ENCODE assay signal across 10 cellular contexts in the genomic region with DNA sequence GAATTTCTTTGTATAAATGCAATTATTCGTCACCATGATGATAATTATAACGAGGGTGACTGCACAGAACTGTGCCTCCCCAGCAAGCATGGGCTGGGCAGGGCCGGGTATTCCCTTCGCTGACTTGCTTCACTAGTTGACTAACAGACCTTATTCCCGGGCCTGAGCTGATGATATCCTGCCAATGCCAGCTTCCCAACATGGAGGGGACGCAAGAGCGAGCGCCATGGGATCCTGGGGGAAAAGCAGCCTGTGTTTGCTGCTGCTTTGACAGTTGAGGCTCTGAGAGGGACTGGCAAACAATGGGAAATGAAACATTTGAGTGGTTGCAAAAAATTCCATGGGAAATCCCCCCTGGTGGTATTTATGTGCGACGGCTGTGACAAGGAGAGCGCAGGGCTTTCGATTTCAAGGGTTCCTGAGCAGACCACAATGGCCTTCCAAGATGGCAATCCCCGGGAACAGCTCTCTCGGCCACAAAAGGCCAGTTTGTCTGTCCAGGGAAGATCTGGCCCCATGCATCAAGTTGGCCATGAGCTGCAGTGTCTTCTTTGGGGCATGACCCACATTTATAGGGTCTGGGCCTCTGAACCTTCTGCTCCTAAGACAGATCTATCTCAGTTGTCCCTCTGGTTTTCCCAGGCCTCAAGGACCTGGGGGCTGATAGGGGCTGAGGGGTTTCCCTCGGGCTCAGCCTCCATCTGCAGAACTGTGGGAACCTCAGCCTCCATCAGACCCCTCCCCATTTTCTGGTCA. TPM values are rescaled to one million over a fixed set of nuclear protein-coding genes. Genes with fewer than 3 reads are reported as not detected.
DNase-seq lines count a peak whose midpoint lies in the region; ATAC-seq lines count a peak whose summit lies in the region.
"Had no signal": no experiment of that assay in that cellular context is flagged by ENCODE, and none has a peak within 500 bp of the region (broad histone marks: within the 10 kb centered on the region; RNA-seq: fewer than 3 reads in every experiment).

No MANE protein-coding gene starts in this region.

- no peaks in the 10 kb centered on the region for H3K9me3 ChIP-seq in SJSA1 (replicated peaks)

- H3K27me3 ChIP-seq in SJSA1 (replicated peaks), result no peaks in the 10 kb centered on the region

- peak; percentile 10 to 28 for DNase-seq in activated CD4-positive, alpha-beta T cell treated with anti-CD3 and anti-CD28 coated beads, Interleukin-2, amount 50 U/mL, for 48 hours
- DNase-seq in activated CD4-positive, alpha-beta T cell treated with anti-CD3 and anti-CD28 coated beads, Interleukin-2, amount 50 U/mL, for 1 hour, result no peak
- peak; percentile 77 to 84 for DNase-seq in SJSA1 (ENCODE audit: low read depth in 1 of 2, low spot score in 2 of 2)
- peak; percentile 35 for DNase-seq in stimulated activated naive CD8-positive, alpha-beta T cell treated with anti-CD3 and anti-CD28 coated beads, Interleukin-15, Interleukin-2, amounts not matched to agents 100 U/mL and 50 U/mL, for 24 hours
- no peak for DNase-seq in NAMALWA (ENCODE audit: low spot score)
- no peak for DNase-seq in stimulated activated naive CD4-positive, alpha-beta T cell (lab: John Stamatoyannopoulos, UW)
- DNase-seq: effector memory CD4-positive, alpha-beta T cell; islet precursor cell had no signal

- H3K36me3 ChIP-seq in SJSA1, result no peaks in the 10 kb centered on the region

- peak overlapping the region; percentile 24 for H3K4me3 ChIP-seq in SJSA1

- ATAC-seq in HG02759 (IDR thresholded peaks at IDR 0.05; ENCODE audit: unreplicated experiment) (peak; percentile 44), HG03139 (IDR thresholded peaks at IDR 0.05; ENCODE audit: unreplicated experiment) (no peak)
- ATAC-seq in stimulated activated naive CD8-positive, alpha-beta T cell treated with anti-CD3 and anti-CD28 coated beads, Interleukin-15, Interleukin-2, amounts not matched to agents 100 U/mL and 50 U/mL, for 24 hours, result peak; percentile 42

- peak overlapping the region; percentile 95 for H3K27ac ChIP-seq in SJSA1

- peaks cover 62% of the 10 kb centered on the region for H3K4me1 ChIP-seq in SJSA1 (replicated peaks)

RNA-seq across cellular contexts. Expression of gene MAP1LC3B2, which starts 21.9 kb away (rescaled TPM):
- total RNA-seq in SJSA1 (2014; rRNA removed; shearing (Covaris generic)), result 0.37 TPM in 1 of 2 replicates, not detected in the other

Comparison
In these comparisons a context has a peak if more than half of its experiments do, and no peak if none do; other contexts are left out.
1. DNase-seq: peak in activated CD4-positive, alpha-beta T cell treated with anti-CD3 and anti-CD28 coated beads, Interleukin-2, amount 50 U/mL, for 48 hours (2 of 2), SJSA1 (2 of 2) and stimulated activated naive CD8-positive, alpha-beta T cell treated with anti-CD3 and anti-CD28 coated beads, Interleukin-15, Interleukin-2, amounts not matched to agents 100 U/mL and 50 U/mL, for 24 hours (single experiment); none in activated CD4-positive, alpha-beta T cell treated with anti-CD3 and anti-CD28 coated beads, Interleukin-2, amount 50 U/mL, for 1 hour (single experiment), NAMALWA (single experiment) and stimulated activated naive CD4-positive, alpha-beta T cell (0 of 6).